Comparison of ENCODE assay signal across 22 cellular contexts in genomic region chr12:121358093-121358492, GRCh38. TPM values are rescaled to one million over a fixed set of nuclear protein-coding genes. Genes with fewer than 3 reads are reported as not detected.
DNase-seq lines count a peak whose midpoint lies in the region; ATAC-seq, FAIRE-seq and TF ChIP-seq lines count a peak whose summit lies in the region.
"Had no signal": no experiment of that assay in that cellular context is flagged by ENCODE, and none has a peak within 500 bp of the region (broad histone marks: within the 10 kb centered on the region; RNA-seq: fewer than 3 reads in every experiment).

No MANE protein-coding gene starts in this region.

- H3K36me3 Mint-ChIP-seq in T-cell, result no peaks in the 10 kb centered on the region

- TF ChIP-seq POLR2A in HepG2 (IDR thresholded peaks at IDR 0.05; ENCODE audit: insufficient read depth in 1 of 2, low read depth in 2 of 2, low read length in 2 of 2), result no peak

- no peak overlapping the region for H2AFZ ChIP-seq in HepG2 (ENCODE audit: low read length)

- H3K9me3 Mint-ChIP-seq in T-cell, result no peaks in the 10 kb centered on the region
- H3K9me3 Mint-ChIP-seq: CD4-positive, alpha-beta T cell; HFFc6 had no signal

- H3K4me1 ChIP-seq in HepG2 (ENCODE audit: insufficient read depth, low read length), result peaks cover 49% of the 10 kb centered on the region
- no peaks in the 10 kb centered on the region for H3K4me1 ChIP-seq in small intestine (ENCODE audit: control insufficient read depth in 2 of 2, insufficient read depth in 1 of 2, low read depth in 1 of 2, low read length in 1 of 2)
- H3K4me1 ChIP-seq: Caco-2 had no signal

- in situ Hi-C loops in HepG2 (cut with HindIII; ENCODE audit: extremely low pct_ligation_motif_present, low pct_unique_long_range_greater_than_20kb), result no loop called here

- peak; percentile 18 for DNase-seq in DMS53 (lab: John Stamatoyannopoulos, UW)
- DNase-seq in DMS53 treated with DMSO at 0.1 percent for 48 hours (lab: John Stamatoyannopoulos, UW; ENCODE audit: unreplicated experiment), result no peak
- peak; percentile 20 for DNase-seq in HepG2 (ENCODE audit: low spot score)
- DNase-seq in small intestine, result peak; percentile 59
- no peak for DNase-seq in T-cell
- DNase-seq: AML-193; CD4-positive, alpha-beta T cell; DMS79 treated with DMSO at 0.1 percent for 48 hours; GOT3; H7; HFFc6; IMR-90 had no signal

- no peaks in the 10 kb centered on the region for H4K20me1 ChIP-seq in HepG2 (ENCODE audit: insufficient read depth, low read length)

- no TSS peak for BruUV-seq in HepG2 (replicated peaks; lab: Mats Ljungman, UMichigan)

- H3K4me2 ChIP-seq in HepG2 (ENCODE audit: low read depth, low read length), result peak overlapping the region; percentile 42
- H3K4me2 ChIP-seq: A549 had no signal

- H3K9me3 ChIP-seq in HepG2 (ENCODE audit: low read length) (no peaks in the 10 kb centered on the region), small intestine (ENCODE audit: control insufficient read depth, low read depth) (no peaks in the 10 kb centered on the region)
- H3K9me3 ChIP-seq: A549, Caco-2 had no signal

- H3K36me3 ChIP-seq in HepG2 (replicated peaks in 1 of 2; ENCODE audit: control insufficient read depth in 1 of 2, insufficient read depth in 2 of 2, low read length in 2 of 2), result no peaks in the 10 kb centered on the region
- no peaks in the 10 kb centered on the region for H3K36me3 ChIP-seq in small intestine (ENCODE audit: control insufficient read depth in 2 of 2, insufficient read depth in 2 of 2, low read length in 2 of 2)

- H3K4me3 Mint-ChIP-seq in T-cell, result no peak overlapping the region
- H3K4me3 Mint-ChIP-seq: CD4-positive, alpha-beta T cell; HFFc6 had no signal

- H3K4me3 ChIP-seq in HepG2 (replicated peaks in 1 of 3; ENCODE audit: insufficient read depth in 1 of 3, low read depth in 2 of 3, low read length in 3 of 3) (no peak overlapping the region), small intestine (ENCODE audit: low read depth in 1 of 2, low read length in 2 of 2) (no peak overlapping the region)
- H3K4me3 ChIP-seq: A549, GM12878, K562 had no signal

- peak; percentile 81 for FAIRE-seq in HepG2 (lab: Jason Lieb, UNC)
- no peak for FAIRE-seq in small intestine (lab: Jason Lieb, UNC)
- FAIRE-seq: A549, D721Med, GM12878, K562 had no signal

- no peak overlapping the region for H3K27ac ChIP-seq in HepG2 (ENCODE audit: extremely low read length, insufficient read depth, low read length)
- no peak overlapping the region for H3K27ac ChIP-seq in small intestine (ENCODE audit: low read depth in 1 of 2, low read length in 1 of 2)
- H3K27ac ChIP-seq: 22Rv1, A549, C4-2B had no signal

- intact Hi-C loops in HepG2 (cut with micrococcal nuclease; ENCODE audit: unreplicated experiment), result no loop called here

- peak; percentile 53 for ATAC-seq in HepG2
- ATAC-seq in HG03159 (IDR thresholded peaks at IDR 0.05; ENCODE audit: unreplicated experiment), result no peak
- no peak for ATAC-seq in HG03521 (IDR thresholded peaks at IDR 0.05; ENCODE audit: unreplicated experiment)
- no peak for ATAC-seq in T-cell (replicated peaks in 1 of 4)
- ATAC-seq: GM12878, HCT116, K562 had no signal

- H3K27me3 Mint-ChIP-seq in T-cell, result no peaks in the 10 kb centered on the region

- 15% methylated on average over 4 of the region's 4 CpGs for WGBS in HepG2 (ENCODE audit: low lambda C conversion rate)
- WGBS in small intestine, 3 donors, result 32 to 61% (median 44%) methylated on average over 4 of the region's 4 CpGs

- no peak for TF ChIP-seq RAD21 in HepG2 (CRISPR knock-in tag; IDR thresholded peaks at IDR 0.05)

- no peak for TF ChIP-seq CTCF in HepG2 (CRISPR knock-in tag; IDR thresholded peaks at IDR 0.05)

- H3K27ac Mint-ChIP-seq in T-cell, result no peak overlapping the region
- H3K27ac Mint-ChIP-seq: CD4-positive, alpha-beta T cell; HFFc6 had no signal

- POLR2A ChIA-PET in HepG2 (lab: Yijun Ruan, JAX) (interaction anchor here (0.8 to 1.5 kb wide), 2 partner anchors 10 to 42 kb away, joined by 3 to 12 read pairs; partner anchors contain the start of gene RNF34), T-cell (lab: Charles Lee) (no interaction called here)

- no peaks in the 10 kb centered on the region for H3K27me3 ChIP-seq in HepG2 (ENCODE audit: control insufficient read depth in 1 of 2, insufficient read depth in 2 of 2, low read length in 2 of 2)
- H3K27me3 ChIP-seq in small intestine (ENCODE audit: control insufficient read depth in 2 of 2, insufficient read depth in 2 of 2, low read length in 2 of 2), result no peaks in the 10 kb centered on the region

- CTCF ChIA-PET in HepG2 (lab: Yijun Ruan, JAX; ENCODE audit: low intra/inter-chr PET ratio, low total read pairs) (no interaction called here), T-cell (lab: Charles Lee) (no interaction called here)

- no peaks in the 10 kb centered on the region for H3K79me2 ChIP-seq in HepG2 (ENCODE audit: insufficient read depth, low read length)

- no peak overlapping the region for H3K9ac ChIP-seq in HepG2 (ENCODE audit: insufficient read depth, low read depth, low read length)

- TF ChIP-seq EP300 in HepG2 (IDR thresholded peaks at IDR 0.05; ENCODE audit: low read depth in 2 of 2, low read length in 2 of 2) (no peak), HepG2 (CRISPR knock-in tag; IDR thresholded peaks at IDR 0.05; ENCODE audit: borderline replicate concordance) (no peak)

- peaks cover 3 to 4% (median 4%) of the 10 kb centered on the region in 3 donors for H3K4me1 Mint-ChIP-seq in T-cell

TF ChIP-seq in HepG2, 621 proteins besides CTCF, POLR2A, EP300 and RAD21 (continues in another document):
- TF ChIP-seq SP1 (IDR thresholded peaks at IDR 0.05) (no peak), SP1 (CRISPR knock-in tag; IDR thresholded peaks at IDR 0.05) (no peak), HNF4A (CRISPR knock-in tag; IDR thresholded peaks at IDR 0.05) (peak; percentile 69), GATAD2A (CRISPR knock-in tag; IDR thresholded peaks at IDR 0.05) (0 out of 2 replicates have a peak, but pooled peaks have one; percentile 21), HCFC1 (IDR thresholded peaks at IDR 0.05; ENCODE audit: low read depth, low read length) (no peak), ZNF749 (CRISPR knock-in tag; IDR thresholded peaks at IDR 0.05; ENCODE audit: borderline replicate concordance) (no peak), TCF12 (IDR thresholded peaks at IDR 0.05) (no peak), TCF12 (CRISPR knock-in tag; IDR thresholded peaks at IDR 0.05) (no peak), ATF1 (CRISPR knock-in tag; IDR thresholded peaks at IDR 0.05) (no peak)

RNA-seq across cellular contexts. Expression of gene ANAPC5, which starts 5.9 kb away (rescaled TPM):
- total RNA-seq in HepG2 (2016; rRNA removed; fragmentation: Illumina TruSeq; extraction: Trizol) (161 and 174 TPM in 2 replicates), T-cell (100 to 1,000 TPM; 121 to 134 (median 126) TPM)
- 101 and 107 TPM in 2 replicates for total RNA-seq in HepG2 (2016; cell fraction: cytosol; rRNA removed; fragmentation: Illumina TruSeq; extraction: Trizol; ENCODE audit: low read depth)
- total RNA-seq in HepG2 (2016; cell fraction: insoluble cytoplasmic fraction; rRNA removed; fragmentation: Illumina TruSeq; extraction: Trizol), result 166 and 170 TPM in 2 replicates
- 211 and 214 TPM in 2 replicates for total RNA-seq in HepG2 (2016; cell fraction: membrane; rRNA removed; fragmentation: Illumina TruSeq; extraction: Trizol)
- 114 and 131 TPM in 2 replicates for total RNA-seq in HepG2 (2016; cell fraction: nucleus; rRNA removed; fragmentation: Illumina TruSeq; extraction: Trizol)
- polyA plus RNA-seq in HepG2 (2011; rRNA removed) (134 and 146 TPM in 2 replicates), small intestine (10 to 100 TPM; 65.4 to 90.6 (median 68.2) TPM)
- 93.9 and 111 TPM in 2 replicates for polyA plus RNA-seq in HepG2 (2011; cell fraction: cytosol; rRNA removed)
- polyA plus RNA-seq in HepG2 (2011; cell fraction: nucleus; rRNA removed), result 245 and 310 TPM in 2 replicates
- 58.4 and 72.2 TPM in 2 replicates for polyA plus RNA-seq in HepG2 (2012)
- polyA plus RNA-seq in HepG2 (2016; cell fraction: cytosol; fragmentation: Illumina TruSeq; extraction: Trizol; ENCODE audit: low read depth), result 91.9 and 105 TPM in 2 replicates
- polyA plus RNA-seq in HepG2 (2016; cell fraction: insoluble cytoplasmic fraction; fragmentation: Illumina TruSeq; extraction: Trizol; ENCODE audit: low read depth), result 134 and 136 TPM in 2 replicates
- polyA plus RNA-seq in HepG2 (2016; cell fraction: membrane; fragmentation: Illumina TruSeq; extraction: Trizol; ENCODE audit: low read depth), result 143 and 147 TPM in 2 replicates
- 178 and 187 TPM in 2 replicates for polyA plus RNA-seq in HepG2 (2016; cell fraction: nucleus; fragmentation: Illumina TruSeq; extraction: Trizol; ENCODE audit: insufficient read depth, low read depth)
- polyA minus RNA-seq in HepG2 (2011; rRNA and poly(A)+ RNA removed; ENCODE audit: low replicate concordance), result 159 and 362 TPM in 2 replicates
- polyA minus RNA-seq in HepG2 (2011; cell fraction: cytosol; rRNA and poly(A)+ RNA removed), result 55.9 and 59.9 TPM in 2 replicates
- 144 and 152 TPM in 2 replicates for polyA minus RNA-seq in HepG2 (2011; cell fraction: nucleus; rRNA and poly(A)+ RNA removed)

RNA-seq across cellular contexts. Expression of gene RNF34, which starts 41.8 kb away (rescaled TPM):
- total RNA-seq in HepG2 (2016; rRNA removed; fragmentation: Illumina TruSeq; extraction: Trizol), result 53.2 and 68.2 TPM in 2 replicates
- total RNA-seq in HepG2 (2016; cell fraction: cytosol; rRNA removed; fragmentation: Illumina TruSeq; extraction: Trizol; ENCODE audit: low read depth), result 21.6 and 23.1 TPM in 2 replicates
- total RNA-seq in HepG2 (2016; cell fraction: insoluble cytoplasmic fraction; rRNA removed; fragmentation: Illumina TruSeq; extraction: Trizol), result 52.8 and 66.3 TPM in 2 replicates
- total RNA-seq in HepG2 (2016; cell fraction: membrane; rRNA removed; fragmentation: Illumina TruSeq; extraction: Trizol), result 36.1 and 37.2 TPM in 2 replicates
- 39.6 and 47.6 TPM in 2 replicates for total RNA-seq in HepG2 (2016; cell fraction: nucleus; rRNA removed; fragmentation: Illumina TruSeq; extraction: Trizol)
- 36.8 and 37.4 TPM in 2 replicates for polyA plus RNA-seq in HepG2 (2011; rRNA removed)
- 17.4 and 20.4 TPM in 2 replicates for polyA plus RNA-seq in HepG2 (2011; cell fraction: cytosol; rRNA removed)
- 25.9 and 37.9 TPM in 2 replicates for polyA plus RNA-seq in HepG2 (2011; cell fraction: nucleus; rRNA removed)
- polyA plus RNA-seq in HepG2 (2012), result 27.0 and 30.9 TPM in 2 replicates
- 7.6 and 9.2 TPM in 2 replicates for polyA plus RNA-seq in HepG2 (2016; cell fraction: cytosol; fragmentation: Illumina TruSeq; extraction: Trizol; ENCODE audit: low read depth)
- 56.9 and 60.9 TPM in 2 replicates for polyA plus RNA-seq in HepG2 (2016; cell fraction: insoluble cytoplasmic fraction; fragmentation: Illumina TruSeq; extraction: Trizol; ENCODE audit: low read depth)
- 19.5 and 19.6 TPM in 2 replicates for polyA plus RNA-seq in HepG2 (2016; cell fraction: membrane; fragmentation: Illumina TruSeq; extraction: Trizol; ENCODE audit: low read depth)
- 49.3 and 52.3 TPM in 2 replicates for polyA plus RNA-seq in HepG2 (2016; cell fraction: nucleus; fragmentation: Illumina TruSeq; extraction: Trizol; ENCODE audit: insufficient read depth, low read depth)
- polyA minus RNA-seq in HepG2 (2011; rRNA and poly(A)+ RNA removed; ENCODE audit: low replicate concordance), result 165 and 250 TPM in 2 replicates
- 13.7 and 21.9 TPM in 2 replicates for polyA minus RNA-seq in HepG2 (2011; cell fraction: cytosol; rRNA and poly(A)+ RNA removed)
- polyA minus RNA-seq in HepG2 (2011; cell fraction: nucleus; rRNA and poly(A)+ RNA removed), result 40.6 and 41.5 TPM in 2 replicates
- polyA plus RNA-seq in small intestine, result 10 to 100 TPM; 29.7 to 32.4 (median 31.1) TPM
- total RNA-seq in T-cell, result 10 to 100 TPM; 71.8 to 94.5 (median 80.8) TPM

Comparison
In these comparisons a context has a peak if more than half of its experiments do, and no peak if none do; other contexts are left out.
1. DNase-seq: peak in DMS53 (single experiment), HepG2 (single experiment) and small intestine (single experiment); none in DMS53 treated with DMSO at 0.1 percent for 48 hours (single experiment) and T-cell (0 of 34).